ENCODE assay signal across 31 cellular contexts in the genomic region with DNA sequence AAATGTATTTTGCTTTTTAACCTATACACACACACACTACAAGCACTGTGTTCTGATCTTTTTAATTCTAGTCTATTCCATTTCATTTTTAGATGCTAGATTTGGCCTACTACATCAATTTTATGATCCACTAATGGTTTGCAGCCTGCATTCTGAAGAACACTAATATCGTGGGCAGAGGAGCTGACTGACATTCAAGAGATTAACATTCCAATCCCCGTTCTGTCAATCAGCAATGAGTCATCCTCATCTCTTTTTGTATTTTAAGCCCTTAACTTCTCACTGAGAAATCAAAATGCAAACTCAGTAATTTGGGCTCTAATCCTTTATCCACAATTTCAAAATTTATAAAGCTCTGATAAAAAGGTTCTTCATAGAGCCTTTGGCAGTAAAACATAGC. TPM values are rescaled to one million over a fixed set of nuclear protein-coding genes. Genes with fewer than 3 reads are reported as not detected.
"Had no signal": no experiment of that assay in that cellular context is flagged by ENCODE, and none has a peak within 500 bp of the region (broad histone marks: within the 10 kb centered on the region; RNA-seq: fewer than 3 reads in every experiment).

No MANE protein-coding gene starts in this region.

- H3K4me1 ChIP-seq: body of pancreas, heart left ventricle, left lung, lower lobe of right lung, sigmoid colon, transverse colon had no signal

- DNase-seq: activated CD4-positive, alpha-beta T cell treated with anti-CD3 and anti-CD28 coated beads for 4 hours; activated CD4-positive, alpha-beta T cell treated with anti-CD3 and anti-CD28 coated beads, Interleukin-2, amount 50 U/mL, for 4 hours; activated naive CD4-positive, alpha-beta T cell treated with Interleukin-2 at 50 U/mL for 16 hours; activated T-cell treated with anti-CD3 and anti-CD28 coated beads for 4 hours; activated T-cell treated with anti-CD3 and anti-CD28 coated beads, Interleukin-2, amount 50 U/mL, for 72 hours; anterior cingulate cortex; body of pancreas; effector memory CD8-positive, alpha-beta T cell; erythroblast; foreskin fibroblast; heart left ventricle; hypothalamus; kidney glomerular epithelial cell; left lung; lower lobe of right lung; mesenchymal stem cell; natural killer cell; retina; sigmoid colon; stimulated activated CD4-positive, alpha-beta T cell treated with anti-CD3 and anti-CD28 coated beads, Interleukin-1b, Interleukin-23, amount 100 ng/mL, for 48 hours; stimulated activated naive CD4-positive, alpha-beta T cell; T-helper 9 cell; transverse colon had no signal

- H3K36me3 ChIP-seq: cardiac muscle cell, heart left ventricle, left lung, lower lobe of right lung, neutrophil, sigmoid colon, transverse colon had no signal

- H3K4me2 ChIP-seq: smooth muscle cell had no signal

- H3K27me3 ChIP-seq: body of pancreas, cardiac muscle cell, left lung, sigmoid colon, transverse colon had no signal

- H3K4me3 ChIP-seq: body of pancreas, cardiac muscle cell, coronary artery, heart left ventricle, left lung, lower lobe of right lung, sigmoid colon, smooth muscle cell, transverse colon had no signal

- ATAC-seq: activated T-cell treated with anti-CD3 and anti-CD28 coated beads, Interleukin-2, amount 50 U/mL, for 72 hours; body of pancreas; effector memory CD8-positive, alpha-beta T cell; heart left ventricle; left lung; lower lobe of right lung; natural killer cell had no signal

- H3K27ac ChIP-seq: body of pancreas, cardiac muscle cell, coronary artery, heart left ventricle, left lung, lower lobe of right lung, neutrophil, sigmoid colon, transverse colon, VCaP had no signal

- H3K9me3 ChIP-seq: body of pancreas, heart left ventricle, left lung, lower lobe of right lung, neutrophil, sigmoid colon, transverse colon had no signal

RNA-seq across cellular contexts. Expression of gene GAD2, which starts 47.1 kb away (rescaled TPM):
- total RNA-seq: activated T-cell treated with anti-CD3 and anti-CD28 coated beads, Interleukin-2, amount 50 U/mL, for 72 hours; cardiac muscle cell; heart left ventricle; left lung; lower lobe of right lung; natural killer cell; osteocyte; posterior vena cava; sigmoid colon; smooth muscle cell; transverse colon had no signal
- polyA plus RNA-seq: cardiac muscle cell, heart left ventricle, sigmoid colon, smooth muscle cell, urinary bladder had no signal
